ENCODE assay signal across 8 cellular contexts in the genomic region with DNA sequence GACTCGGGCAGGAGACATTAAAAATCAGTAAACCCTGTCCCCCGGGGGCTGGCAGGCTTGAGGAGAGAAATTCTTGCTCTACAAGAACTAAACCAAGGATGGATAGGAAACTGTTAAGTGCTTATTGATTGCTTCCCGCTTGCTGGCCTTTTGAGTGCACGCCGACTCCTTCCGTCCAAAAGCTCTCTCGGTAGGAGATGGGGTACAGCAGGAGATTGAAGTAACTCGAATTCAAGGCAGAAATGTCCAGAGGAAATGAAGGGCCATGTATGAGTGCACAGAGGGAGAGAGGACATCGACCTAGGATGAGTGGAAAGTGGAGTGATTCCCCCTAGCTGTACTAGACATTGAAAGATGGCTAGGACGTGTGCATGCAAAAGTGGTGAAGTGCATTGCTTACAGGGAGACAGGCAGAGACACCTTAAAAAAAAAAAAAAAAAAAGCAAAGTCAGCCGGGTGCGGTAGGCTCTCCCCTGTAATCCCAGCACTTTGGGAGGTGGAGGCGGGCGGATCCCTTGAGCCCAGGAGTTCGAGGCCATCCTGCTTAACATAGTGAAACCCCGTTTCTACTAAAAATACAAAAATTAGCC. TPM values are rescaled to one million over a fixed set of nuclear protein-coding genes. Genes with fewer than 3 reads are reported as not detected.
DNase-seq lines count a peak whose midpoint lies in the region; ATAC-seq lines count a peak whose summit lies in the region.

No MANE protein-coding gene starts in this region.

- H3K4me1 ChIP-seq in SJSA1 (replicated peaks) = peaks cover 8% of the 10 kb centered on the region; the same call in 1 of the 2 replicates
- H3K4me1 ChIP-seq in mononuclear cell (ENCODE audit: insufficient read depth, low read length) = peaks cover 25% of the 10 kb centered on the region

- no peaks in the 10 kb centered on the region for H3K27me3 ChIP-seq in SJSA1 (replicated peaks)
- no peaks in the 10 kb centered on the region for H3K27me3 ChIP-seq in mononuclear cell (ENCODE audit: insufficient read depth, low read length)

- H3K36me3 Mint-ChIP-seq in activated naive CD4-positive, alpha-beta T cell treated with anti-CD3 and anti-CD28 coated beads for 36 hours (ENCODE audit: low read depth) = no peaks in the 10 kb centered on the region
- H3K36me3 Mint-ChIP-seq in effector memory CD8-positive, alpha-beta T cell (ENCODE audit: insufficient read depth) = peaks cover 4% of the 10 kb centered on the region

- CTCF ChIA-PET in activated naive CD4-positive, alpha-beta T cell treated with anti-CD3 and anti-CD28 coated beads for 36 hours (lab: Charles Lee) = interaction anchor here (0.6 to 2.5 kb wide), 9 partner anchors 14 to 92 kb away, joined by 3 to 12 read pairs (median 5); no protein-coding TSS in a partner anchor

- intact Hi-C loops in activated naive CD4-positive, alpha-beta T cell treated with anti-CD3 and anti-CD28 coated beads for 36 hours (cut with micrococcal nuclease) = loop anchor here (2.0 to 5.0 kb wide), 4 partner anchors 29 to 210 kb away; a partner anchor contains a TSS

- no peak for ATAC-seq in effector memory CD8-positive, alpha-beta T cell (replicated peaks)
- ATAC-seq in HG03354 (IDR thresholded peaks at IDR 0.05; ENCODE audit: poor library complexity, severe bottlenecking, unreplicated experiment) = no peak
- ATAC-seq in GM18909 (IDR thresholded peaks at IDR 0.05; ENCODE audit: poor library complexity, unreplicated experiment) = no peak

- no peaks in the 10 kb centered on the region for H3K9me3 ChIP-seq in SJSA1 (replicated peaks)
- no peaks in the 10 kb centered on the region for H3K9me3 ChIP-seq in mononuclear cell (ENCODE audit: low read depth, low read length)

- H3K4me3 ChIP-seq in SJSA1 (peak overlapping the region; percentile 88), mononuclear cell (ENCODE audit: low read length) (peak overlapping the region; percentile 74)

- DNase-seq in activated naive CD4-positive, alpha-beta T cell treated with anti-CD3 and anti-CD28 coated beads for 36 hours = no peak
- no peak for DNase-seq in activated naive CD4-positive, alpha-beta T cell treated with Interleukin-2 at 50 U/mL for 16 hours
- DNase-seq in SJSA1 (ENCODE audit: low read depth in 1 of 2, low spot score in 2 of 2) (peak in 1 of 2 experiments; percentile 37), AG08396 (ENCODE audit: low spot score) (no peak)
- DNase-seq in effector memory CD8-positive, alpha-beta T cell = no peak

- 0 out of 2 replicates have a peak overlapping the region, but pooled peaks have one; percentile 55 for H3K27ac ChIP-seq in SJSA1

- no peaks in the 10 kb centered on the region for H3K27me3 Mint-ChIP-seq in activated naive CD4-positive, alpha-beta T cell treated with anti-CD3 and anti-CD28 coated beads for 36 hours (ENCODE audit: low read depth)
- H3K27me3 Mint-ChIP-seq in effector memory CD8-positive, alpha-beta T cell = peaks cover 2 to 11% of the 10 kb centered on the region in 2 donors

- peaks cover 4% of the 10 kb centered on the region; the same call in 1 of the 2 replicates for H3K36me3 ChIP-seq in SJSA1

- H3K4me3 Mint-ChIP-seq in activated naive CD4-positive, alpha-beta T cell treated with anti-CD3 and anti-CD28 coated beads for 36 hours = peak overlapping the region; percentile 93
- H3K4me3 Mint-ChIP-seq in effector memory CD8-positive, alpha-beta T cell = peak overlapping the region; percentile 82 to 86

- H3K4me1 Mint-ChIP-seq in activated naive CD4-positive, alpha-beta T cell treated with anti-CD3 and anti-CD28 coated beads for 36 hours (ENCODE audit: low read depth) = peaks cover 46% of the 10 kb centered on the region
- H3K4me1 Mint-ChIP-seq in effector memory CD8-positive, alpha-beta T cell (ENCODE audit: low read depth in 2 of 2) = peaks cover 20 to 35% of the 10 kb centered on the region in 2 donors

- H3K27ac Mint-ChIP-seq in activated naive CD4-positive, alpha-beta T cell treated with anti-CD3 and anti-CD28 coated beads for 36 hours = peak overlapping the region; percentile 44
- peak overlapping the region; percentile 50 to 66 for H3K27ac Mint-ChIP-seq in effector memory CD8-positive, alpha-beta T cell

- no peaks in the 10 kb centered on the region for H3K9me3 Mint-ChIP-seq in activated naive CD4-positive, alpha-beta T cell treated with anti-CD3 and anti-CD28 coated beads for 36 hours
- H3K9me3 Mint-ChIP-seq in effector memory CD8-positive, alpha-beta T cell = no peaks in the 10 kb centered on the region

RNA-seq across cellular contexts. Expression of a gene that starts 1.0 kb away (rescaled TPM):
- total RNA-seq in activated naive CD4-positive, alpha-beta T cell treated with anti-CD3 and anti-CD28 coated beads for 36 hours = 1 to 10 TPM; 7.8 to 8.5 TPM
- total RNA-seq in SJSA1 (2014; rRNA removed; shearing (Covaris generic)) = 10.2 and 13.9 TPM in 2 replicates
- 9.2 TPM for total RNA-seq in mononuclear cell
